ENCODE assay signal across 8 cellular contexts in the genomic region with DNA sequence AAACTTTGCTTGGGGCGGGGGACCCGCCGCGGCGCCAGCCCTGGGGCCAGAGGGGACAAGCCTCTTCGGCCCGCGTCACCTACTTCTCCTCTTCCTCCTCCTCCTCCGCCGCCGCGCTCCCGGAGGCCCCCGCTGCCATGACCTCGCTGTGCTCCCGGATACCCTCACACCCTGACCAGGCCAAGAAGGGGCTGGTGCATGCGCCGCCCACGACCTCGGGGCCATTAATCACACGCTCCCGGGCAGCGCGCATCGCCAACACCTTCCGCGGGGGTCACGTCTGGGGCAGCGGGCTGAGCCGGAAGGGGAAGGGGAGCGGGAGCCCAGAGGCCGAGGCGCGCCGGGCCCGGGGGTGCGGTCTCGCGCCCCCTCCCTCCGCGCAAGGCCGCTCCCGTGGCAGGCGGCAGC. TPM values are rescaled to one million over a fixed set of nuclear protein-coding genes. Genes with fewer than 3 reads are reported as not detected.
DNase-seq lines count a peak whose midpoint lies in the region; ATAC-seq, FAIRE-seq and TF ChIP-seq lines count a peak whose summit lies in the region.

No MANE protein-coding gene starts in this region.

- no peak overlapping the region for H2AFZ ChIP-seq in PC-9

- H3K27ac ChIP-seq in pancreas (peak overlapping the region in 1 of 4 donors; percentile 33), PC-9 (no peak overlapping the region)

- H3K27me3 ChIP-seq in pancreas (peaks cover 0 to 26% (median 3%) of the 10 kb centered on the region in 4 donors), PC-9 (ENCODE audit: insufficient read depth, low read depth) (no peaks in the 10 kb centered on the region)

- no peaks in the 10 kb centered on the region for H3K79me2 ChIP-seq in PC-9 (ENCODE audit: low read depth)

- no peak for FAIRE-seq in pancreas (lab: Jason Lieb, UNC)

- ATAC-seq in HG02623 (IDR thresholded peaks at IDR 0.05; ENCODE audit: unreplicated experiment) (peak; percentile 29), pancreas (peak; percentile 21 to 54 (median 48))

- H3K4me2 ChIP-seq in PC-9 = no peak overlapping the region

- BruUV-seq in PC-9 (replicated peaks; lab: Mats Ljungman, UMichigan) = no TSS peak

- no peaks in the 10 kb centered on the region for H4K20me1 ChIP-seq in PC-9 (ENCODE audit: insufficient read depth)

- intact Hi-C loops in pancreas (cut with DNase I) (no loop called here), PC-9 (cut with micrococcal nuclease; ENCODE audit: unreplicated experiment) (no loop called here)

- CTCF ChIA-PET in PC-9 (lab: Charles Lee) = no interaction called here

- peak; percentile 42 for DNase-seq in NCI-H146 (lab: John Stamatoyannopoulos, UW)
- no peak for DNase-seq in NCI-H146 treated with DMSO at 0.1 percent for 48 hours (lab: John Stamatoyannopoulos, UW; ENCODE audit: unreplicated experiment)
- peak; percentile 11 for DNase-seq in SW480 (ENCODE audit: low spot score)
- no peak for DNase-seq in fibroblast of the aortic adventitia (ENCODE audit: low read depth)
- DNase-seq in pancreas = peak in 3 of 6 donors; percentile 23 to 72 (median 64)
- no peak for DNase-seq in PC-9
- no peak for DNase-seq in OCI-M1 (lab: John Stamatoyannopoulos, UW)

- H3K9me3 ChIP-seq in pancreas = no peaks in the 10 kb centered on the region
- H3K9me3 ChIP-seq in PC-9 (ENCODE audit: insufficient read depth, low read depth) = no peaks in the 10 kb centered on the region

- no peaks in the 10 kb centered on the region for H3K9me2 ChIP-seq in PC-9 (ENCODE audit: insufficient read depth)

- H3F3A ChIP-seq in PC-9 (ENCODE audit: insufficient read depth, low read depth) = no peaks in the 10 kb centered on the region

- 1 to 2% methylated on average over 21 to 44 of the region's 44 CpGs for WGBS in pancreas, 2 donors

- TF ChIP-seq CTCF in fibroblast of the aortic adventitia (IDR thresholded peaks at IDR 0.05; ENCODE audit: insufficient read depth, low read length) (no peak), pancreas (IDR thresholded peaks at IDR 0.05) (no peak), PC-9 (conservative IDR thresholded peaks at IDR 0.05) (no peak)

- POLR2A ChIA-PET in PC-9 (lab: Charles Lee; ENCODE audit: unreplicated experiment) = no interaction called here

- H3K4me1 ChIP-seq in pancreas (no peaks in the 10 kb centered on the region), PC-9 (replicated peaks; ENCODE audit: insufficient read depth) (no peaks in the 10 kb centered on the region)

- H3K36me3 ChIP-seq in pancreas (no peaks in the 10 kb centered on the region), PC-9 (ENCODE audit: low read depth) (no peaks in the 10 kb centered on the region)

- H3K4me3 ChIP-seq in fibroblast of the aortic adventitia (ENCODE audit: low read depth, low read length) (peak overlapping the region; percentile 47), pancreas (peak overlapping the region; percentile 27 to 54 (median 32)), PC-9 (no peak overlapping the region)

RNA-seq across cellular contexts. Expression of a gene that starts 0.3 kb away (rescaled TPM):
- total RNA-seq in fibroblast of the aortic adventitia (ENCODE audit: low replicate concordance) (not detected in 2 replicates), pancreas (1 to 10 TPM in 1 of 6 donors, under 1 TPM in 5; 0.24 to 1.3 (median 0.68) TPM), PC-9 (2021) (not detected in 2 replicates)
- under 1 TPM; 0.65 to 0.96 TPM for polyA plus RNA-seq in pancreas

Comparison
In these comparisons a context has a peak if more than half of its experiments do, and no peak if none do; other contexts are left out.
1. DNase-seq: peak in NCI-H146 (single experiment) and SW480 (single experiment); none in NCI-H146 treated with DMSO at 0.1 percent for 48 hours (single experiment), fibroblast of the aortic adventitia (single experiment), PC-9 (0 of 2) and OCI-M1 (single experiment).